10 cellular contexts compared by ENCODE assay signal in the genomic region with DNA sequence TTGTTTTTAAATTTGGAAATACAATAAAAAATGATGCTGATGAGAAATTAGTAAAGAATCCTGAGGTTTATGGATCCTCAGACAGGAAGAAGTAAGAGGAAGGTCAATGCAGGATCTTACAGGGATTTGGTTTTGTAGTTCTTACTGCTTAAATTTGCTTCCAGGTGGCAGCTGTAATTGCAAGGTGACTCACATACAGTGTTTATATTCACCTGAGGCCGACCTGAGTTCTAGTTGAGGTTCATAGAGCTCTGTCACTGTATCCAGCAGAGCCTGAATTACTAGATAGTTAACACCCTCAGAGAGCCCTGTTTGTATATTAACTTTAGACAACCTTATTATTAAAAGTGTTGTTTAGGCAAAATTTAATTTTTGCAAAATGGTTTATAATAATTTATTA. TPM values are rescaled to one million over a fixed set of nuclear protein-coding genes. Genes with fewer than 3 reads are reported as not detected.
DNase-seq lines count a peak whose midpoint lies in the region; ATAC-seq, FAIRE-seq and TF ChIP-seq lines count a peak whose summit lies in the region.
"Had no signal": no experiment of that assay in that cellular context is flagged by ENCODE, and none has a peak within 500 bp of the region (broad histone marks: within the 10 kb centered on the region; RNA-seq: fewer than 3 reads in every experiment).

No MANE protein-coding gene starts in this region.

- H3K4me3 Mint-ChIP-seq in activated T-cell treated with anti-CD3 and anti-CD28 coated beads, Interleukin-2, amount 50 U/mL, for 72 hours = peak overlapping the region; percentile 94
- H3K4me3 Mint-ChIP-seq in activated CD8-positive, alpha-beta T cell treated with anti-CD3 and anti-CD28 coated beads for 36 hours = peak overlapping the region; percentile 96
- H3K4me3 Mint-ChIP-seq in type B pancreatic cell = peak overlapping the region; percentile 98

- peak overlapping the region; percentile 98 for H3K27ac Mint-ChIP-seq in activated T-cell treated with anti-CD3 and anti-CD28 coated beads, Interleukin-2, amount 50 U/mL, for 72 hours
- H3K27ac Mint-ChIP-seq in activated CD8-positive, alpha-beta T cell treated with anti-CD3 and anti-CD28 coated beads for 36 hours = peak overlapping the region; percentile 99
- H3K27ac Mint-ChIP-seq in type B pancreatic cell = peak overlapping the region; percentile 98

- no peak for ATAC-seq in activated T-cell treated with anti-CD3 and anti-CD28 coated beads, Interleukin-2, amount 50 U/mL, for 72 hours (replicated peaks in 1 of 2)
- no peak for ATAC-seq in activated CD8-positive, alpha-beta T cell treated with anti-CD3 and anti-CD28 coated beads for 36 hours
- no peak for ATAC-seq in HG03159 (IDR thresholded peaks at IDR 0.05; ENCODE audit: unreplicated experiment)

- H3K27ac ChIP-seq in kidney (ENCODE audit: low read depth in 2 of 2, low read length in 2 of 2) = peak overlapping the region; percentile 35 to 98

- CTCF ChIA-PET in activated CD8-positive, alpha-beta T cell treated with anti-CD3 and anti-CD28 coated beads for 36 hours (lab: Charles Lee) = interaction anchor here (0.9 to 2.9 kb wide), 2 partner anchors 21 to 102 kb away, joined by 4 to 13 read pairs; no protein-coding TSS in a partner anchor

- FAIRE-seq in kidney (lab: Jason Lieb, UNC) = no peak

- H3K4me1 ChIP-seq in kidney (ENCODE audit: control insufficient read depth in 1 of 2, insufficient read depth in 1 of 2, low read depth in 1 of 2, low read length in 2 of 2) = peaks cover 14% of the 10 kb centered on the region in 2 donors

- in situ Hi-C loops in ACHN (cut with HindIII; ENCODE audit: low pct_ligation_motif_present, low pct_unique_long_range_greater_than_20kb, low sequenced_read_pairs) = no loop called here

- H3K9me3 Mint-ChIP-seq in activated T-cell treated with anti-CD3 and anti-CD28 coated beads, Interleukin-2, amount 50 U/mL, for 72 hours = no peaks in the 10 kb centered on the region
- H3K9me3 Mint-ChIP-seq in activated CD8-positive, alpha-beta T cell treated with anti-CD3 and anti-CD28 coated beads for 36 hours = no peaks in the 10 kb centered on the region
- H3K9me3 Mint-ChIP-seq in type B pancreatic cell = no peaks in the 10 kb centered on the region

- no peaks in the 10 kb centered on the region for H3K27me3 Mint-ChIP-seq in activated T-cell treated with anti-CD3 and anti-CD28 coated beads, Interleukin-2, amount 50 U/mL, for 72 hours (ENCODE audit: low read depth)
- no peaks in the 10 kb centered on the region for H3K27me3 Mint-ChIP-seq in activated CD8-positive, alpha-beta T cell treated with anti-CD3 and anti-CD28 coated beads for 36 hours
- no peaks in the 10 kb centered on the region for H3K27me3 Mint-ChIP-seq in type B pancreatic cell

- no peak for DNase-seq in activated T-cell treated with anti-CD3 and anti-CD28 coated beads, Interleukin-2, amount 50 U/mL, for 72 hours
- no peak for DNase-seq in activated T-cell treated with anti-CD3 and anti-CD28 coated beads, Interleukin-2, amount 50 U/mL, for 48 hours
- DNase-seq in activated CD8-positive, alpha-beta T cell treated with anti-CD3 and anti-CD28 coated beads for 36 hours = no peak
- DNase-seq in kidney (no peak), type B pancreatic cell (ENCODE audit: extremely low spot score, unreplicated experiment) (no peak), ACHN (no peak)
- DNase-seq in activated CD4-positive, alpha-beta T cell treated with anti-CD3 and anti-CD28 coated beads for 48 hours = no peak
- DNase-seq: activated effector memory CD4-positive, alpha-beta T cell treated with anti-CD3 and anti-CD28 coated beads, Interleukin-2, amount 50 U/mL, for 16 hours; stimulated activated CD8-positive, alpha-beta memory T cell treated with anti-CD3 and anti-CD28 coated beads, Interleukin-4, amount 100 ng/mL, for 48 hours had no signal

- peak overlapping the region; percentile 43 to 94 for H3K9ac ChIP-seq in kidney (ENCODE audit: low read length in 2 of 2)

- no peak for TF ChIP-seq CTCF in activated CD8-positive, alpha-beta T cell treated with anti-CD3 and anti-CD28 coated beads for 36 hours (IDR thresholded peaks at IDR 0.05)
- no peak for TF ChIP-seq CTCF in kidney (IDR thresholded peaks at IDR 0.05; ENCODE audit: borderline replicate concordance, extremely low read depth, insufficient read depth)
- TF ChIP-seq CTCF in type B pancreatic cell (conservative IDR thresholded peaks at IDR 0.05) = no peak

- peaks cover 52% of the 10 kb centered on the region for H3K4me1 Mint-ChIP-seq in activated T-cell treated with anti-CD3 and anti-CD28 coated beads, Interleukin-2, amount 50 U/mL, for 72 hours (ENCODE audit: low read depth)
- H3K4me1 Mint-ChIP-seq in activated CD8-positive, alpha-beta T cell treated with anti-CD3 and anti-CD28 coated beads for 36 hours (ENCODE audit: low read depth) = peaks cover 43% of the 10 kb centered on the region
- peaks cover 41% of the 10 kb centered on the region for H3K4me1 Mint-ChIP-seq in type B pancreatic cell (ENCODE audit: unreplicated experiment)

- H3K36me3 Mint-ChIP-seq in activated T-cell treated with anti-CD3 and anti-CD28 coated beads, Interleukin-2, amount 50 U/mL, for 72 hours (ENCODE audit: insufficient read depth in 2 of 2) = peaks cover 10 to 11% of the 10 kb centered on the region in 2 donors
- peaks cover 24% of the 10 kb centered on the region for H3K36me3 Mint-ChIP-seq in activated CD8-positive, alpha-beta T cell treated with anti-CD3 and anti-CD28 coated beads for 36 hours (ENCODE audit: low read depth)
- peaks cover 8% of the 10 kb centered on the region for H3K36me3 Mint-ChIP-seq in type B pancreatic cell

- peaks cover 0 to 5% of the 10 kb centered on the region in 2 donors for H3K36me3 ChIP-seq in kidney (ENCODE audit: control insufficient read depth in 1 of 2, insufficient read depth in 2 of 2, low read length in 2 of 2)

- POLR2A ChIA-PET in activated CD8-positive, alpha-beta T cell treated with anti-CD3 and anti-CD28 coated beads for 36 hours (lab: Charles Lee) = interaction anchor here (1.1 to 1.4 kb wide), 4 partner anchors 13 to 78 kb away, joined by 3 to 8 read pairs (median 4); no protein-coding TSS in a partner anchor

- peak overlapping the region in 1 of 2 donors; percentile 95 for H3K4me3 ChIP-seq in kidney (ENCODE audit: low read length in 2 of 2)

- intact Hi-C loops in activated CD8-positive, alpha-beta T cell treated with anti-CD3 and anti-CD28 coated beads for 36 hours (cut with micrococcal nuclease) = no loop called here
- intact Hi-C loops in kidney (cut with DNase I) = no loop called here

- no peaks in the 10 kb centered on the region for H3K9me3 ChIP-seq in kidney (ENCODE audit: control insufficient read depth in 1 of 2, low read length in 2 of 2)

RNA-seq across cellular contexts. Expression of a gene that starts 1.4 kb away (rescaled TPM):
- total RNA-seq in activated T-cell treated with anti-CD3 and anti-CD28 coated beads, Interleukin-2, amount 50 U/mL, for 72 hours = 10 to 100 TPM; 82.2 to 92.2 TPM
- total RNA-seq in activated CD8-positive, alpha-beta T cell treated with anti-CD3 and anti-CD28 coated beads for 36 hours = 10 to 100 TPM; 75.2 to 75.8 TPM
- total RNA-seq in kidney (77.5 TPM), type B pancreatic cell (ENCODE audit: low replicate concordance) (75.1 and 86.4 TPM in 2 replicates)
- polyA plus RNA-seq in kidney (ENCODE audit: insufficient read depth, low read depth, low replicate concordance) = 23.9 TPM
